8 cellular contexts compared by ENCODE assay signal in genomic region chr6:2305951-2306350, GRCh38.
"Had no signal": no experiment of that assay in that cellular context is flagged by ENCODE, and none has a peak within 500 bp of the region (broad histone marks: within the 10 kb centered on the region; RNA-seq: fewer than 3 reads in every experiment).

No MANE protein-coding gene starts in this region.

- FAIRE-seq: G401.6, GM12878, GM12891, GM12892, GM18507, GM19239 had no signal

- H3K4me3 ChIP-seq: GM12878 had no signal

- DNase-seq: GDM1, GF-D8 had no signal
